ENCODE assay signal across 13 cellular contexts in the genomic region with DNA sequence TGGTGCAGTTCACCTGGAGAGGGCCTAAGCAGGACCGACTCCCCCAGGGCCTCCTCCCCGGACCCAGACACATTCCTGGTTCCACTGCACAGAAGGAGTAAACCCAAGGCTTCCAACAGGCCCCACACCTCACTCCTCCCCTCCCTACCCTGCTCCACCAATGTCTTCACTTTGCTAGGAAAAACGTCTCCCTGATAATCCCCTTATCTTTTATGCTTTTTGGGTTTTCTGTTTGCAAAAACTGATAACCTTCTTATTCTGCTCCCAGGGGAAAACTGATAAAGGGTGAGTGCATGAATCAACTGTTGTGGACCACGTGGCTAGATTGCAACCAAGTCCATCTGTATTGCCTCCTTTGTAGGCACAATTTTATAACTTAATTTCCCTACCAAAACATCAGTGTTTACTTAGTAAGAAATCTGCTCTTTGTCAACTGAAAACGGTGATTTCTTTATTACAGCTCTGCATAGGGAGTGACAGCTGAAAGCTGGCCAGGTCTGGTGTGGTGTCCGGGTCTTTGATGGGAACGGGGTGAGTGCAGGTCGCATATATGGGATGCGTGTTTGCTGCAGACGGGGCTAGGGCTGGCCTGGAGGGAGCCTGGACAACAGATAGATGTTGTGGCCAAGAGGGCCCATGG.
DNase-seq lines count a peak whose midpoint lies in the region; ATAC-seq and TF ChIP-seq lines count a peak whose summit lies in the region.
"Had no signal": no experiment of that assay in that cellular context is flagged by ENCODE, and none has a peak within 500 bp of the region (broad histone marks: within the 10 kb centered on the region; RNA-seq: fewer than 3 reads in every experiment).

No MANE protein-coding gene starts in this region.

- TF ChIP-seq CTCF in HEK293 (tag by site-specific recombination; IDR thresholded peaks at IDR 0.05) (no peak), fibroblast of lung (conservative IDR thresholded peaks at IDR 0.05 in 1 of 2, IDR thresholded peaks at IDR 0.05 in 1 of 2; ENCODE audit: low read depth in 1 of 2, low read length in 2 of 2) (no peak), lower lobe of right lung (IDR thresholded peaks at IDR 0.05) (no peak)

- H3K4me3 ChIP-seq in HEK293 (ENCODE audit: low read depth, low read length) (no peak overlapping the region), SK-N-MC (no peak overlapping the region), fibroblast of lung (replicated peaks in 1 of 4; ENCODE audit: control extremely low read depth in 1 of 4, insufficient read depth in 1 of 4, low read depth in 3 of 4, low read length in 4 of 4) (no peak overlapping the region), rectal smooth muscle tissue (ENCODE audit: low read length) (peak overlapping the region; percentile 23), lower lobe of right lung (no peak overlapping the region)
- H3K4me3 ChIP-seq: tibial nerve had no signal

- no peak overlapping the region for H3K9ac ChIP-seq in SK-N-MC (ENCODE audit: insufficient read length)
- no peak overlapping the region for H3K9ac ChIP-seq in fibroblast of lung (ENCODE audit: insufficient read depth, low read length)
- H3K9ac ChIP-seq in rectal smooth muscle tissue (ENCODE audit: low read length) = no peak overlapping the region

- H3K27ac ChIP-seq in HEK293 (ENCODE audit: extremely low read depth, low read depth, low read length) (peak overlapping the region; percentile 39; the same call in 1 of the 2 replicates), SK-N-MC (peak overlapping the region; percentile 81), fibroblast of lung (ENCODE audit: insufficient read depth, low read length) (peak overlapping the region; percentile 76), rectal smooth muscle tissue (ENCODE audit: low read depth, low read length) (no peak overlapping the region), lower lobe of right lung (no peak overlapping the region)

- DNase-seq in SK-N-MC (ENCODE audit: low read depth, low spot score) (no peak), fibroblast of lung (ENCODE audit: low read depth in 2 of 2) (peak in 1 of 2 donors; percentile 27), NCI-H2196 treated with DMSO at 0.1 percent for 48 hours (lab: John Stamatoyannopoulos, UW; ENCODE audit: unreplicated experiment) (no peak), lower lobe of right lung (no peak), NK-92 (lab: John Stamatoyannopoulos, UW; ENCODE audit: unreplicated experiment) (no peak)
- DNase-seq: activated CD4-positive, alpha-beta T cell treated with anti-CD3 and anti-CD28 coated beads for 1 hour; cortex of kidney; DND-41 had no signal

- CTCF ChIA-PET in HEK293 (lab: Yijun Ruan, JAX) = interaction anchor here (0.7 to 1.3 kb wide), 2 partner anchors 20 to 579 kb away, joined by 3 read pairs; no protein-coding TSS in a partner anchor

- H2AFZ ChIP-seq in fibroblast of lung (ENCODE audit: low read length) = no peak overlapping the region

- peaks cover 30% of the 10 kb centered on the region for H3K4me1 ChIP-seq in HEK293 (ENCODE audit: control insufficient read depth, insufficient read depth, low read length)
- peaks cover 51% of the 10 kb centered on the region for H3K4me1 ChIP-seq in fibroblast of lung (ENCODE audit: control insufficient read depth, extremely low read depth, insufficient read depth, low read length)
- peaks cover 31% of the 10 kb centered on the region for H3K4me1 ChIP-seq in rectal smooth muscle tissue (ENCODE audit: control insufficient read depth, insufficient read depth, low read length)
- H3K4me1 ChIP-seq in lower lobe of right lung = peaks cover 46% of the 10 kb centered on the region

- POLR2A ChIA-PET in HEK293 (lab: Yijun Ruan, JAX) = no interaction called here

- H3K36me3 ChIP-seq in HEK293 (ENCODE audit: control insufficient read depth in 2 of 2, insufficient read depth in 1 of 2, low read length in 2 of 2) = peaks cover 0 to 8% of the 10 kb centered on the region in 2 experiments; a peak in 1 of 3 replicates
- no peaks in the 10 kb centered on the region for H3K36me3 ChIP-seq in SK-N-MC (ENCODE audit: insufficient read depth, low read length)
- H3K36me3 ChIP-seq in fibroblast of lung (ENCODE audit: control insufficient read depth, insufficient read depth, low read length) = no peaks in the 10 kb centered on the region
- H3K36me3 ChIP-seq in rectal smooth muscle tissue (ENCODE audit: control insufficient read depth, insufficient read depth, low read length) = no peaks in the 10 kb centered on the region
- H3K36me3 ChIP-seq in lower lobe of right lung = no peaks in the 10 kb centered on the region
- H3K36me3 ChIP-seq: tibial nerve had no signal

- H3K9me3 ChIP-seq in HEK293 (ENCODE audit: control insufficient read depth, insufficient read depth, low read depth, low read length) = no peaks in the 10 kb centered on the region
- no peaks in the 10 kb centered on the region for H3K9me3 ChIP-seq in SK-N-MC (ENCODE audit: low read depth, low read length)
- no peaks in the 10 kb centered on the region for H3K9me3 ChIP-seq in fibroblast of lung (ENCODE audit: control insufficient read depth, insufficient read depth, low read depth, low read length)
- no peaks in the 10 kb centered on the region for H3K9me3 ChIP-seq in lower lobe of right lung
- H3K9me3 ChIP-seq: tibial nerve had no signal

- no peaks in the 10 kb centered on the region for H4K20me1 ChIP-seq in fibroblast of lung (ENCODE audit: control insufficient read depth, extremely low read depth, insufficient read depth, low read length)

- H3K27me3 ChIP-seq in fibroblast of lung (ENCODE audit: control insufficient read depth, insufficient read depth, low read length) (no peaks in the 10 kb centered on the region), rectal smooth muscle tissue (ENCODE audit: control insufficient read depth, insufficient read depth, low read length) (no peaks in the 10 kb centered on the region), lower lobe of right lung (ENCODE audit: low read depth) (peaks cover 4% of the 10 kb centered on the region)
- H3K27me3 ChIP-seq: tibial nerve had no signal

- intact Hi-C loops in lower lobe of right lung (cut with DNase I) = no loop called here

- H3K4me2 ChIP-seq in fibroblast of lung (ENCODE audit: extremely low read depth, insufficient read depth, low read length) = peak overlapping the region; percentile 76

- ATAC-seq in lower lobe of right lung = no peak
- ATAC-seq in HG03521 (IDR thresholded peaks at IDR 0.05; ENCODE audit: unreplicated experiment) = no peak
- ATAC-seq: HCT116 had no signal

- peaks cover 4% of the 10 kb centered on the region for H3K79me2 ChIP-seq in fibroblast of lung (ENCODE audit: control insufficient read depth, insufficient read depth, low read length)

TF ChIP-seq in HEK293, 187 proteins besides CTCF, POLR2A, EP300 and RAD21:
- 0 out of 2 replicates have a peak, but pooled peaks have one; percentile 19 for TF ChIP-seq TRIM28 (IDR thresholded peaks at IDR 0.05; ENCODE audit: borderline replicate concordance, low read length)
- peak; percentile 69; the same call in 1 of the 2 replicates for TF ChIP-seq TCF7L2 (IDR thresholded peaks at IDR 0.05; ENCODE audit: borderline replicate concordance, low read depth, low read length)
- TF ChIP-seq ZFP3 (tag by site-specific recombination; IDR thresholded peaks at IDR 0.05; ENCODE audit: low read depth) = no peak
- TF ChIP-seq ZXDB (tag by site-specific recombination; IDR thresholded peaks at IDR 0.05) = 0 out of 2 replicates have a peak, but pooled peaks have one; percentile 25
- TF ChIP-seq ZNF785 (tag by site-specific recombination; IDR thresholded peaks at IDR 0.05) = no peak
- TF ChIP-seq ZFP41 (tag by site-specific recombination; IDR thresholded peaks at IDR 0.05; ENCODE audit: borderline replicate concordance) = no peak
- TF ChIP-seq, protein P1, sequence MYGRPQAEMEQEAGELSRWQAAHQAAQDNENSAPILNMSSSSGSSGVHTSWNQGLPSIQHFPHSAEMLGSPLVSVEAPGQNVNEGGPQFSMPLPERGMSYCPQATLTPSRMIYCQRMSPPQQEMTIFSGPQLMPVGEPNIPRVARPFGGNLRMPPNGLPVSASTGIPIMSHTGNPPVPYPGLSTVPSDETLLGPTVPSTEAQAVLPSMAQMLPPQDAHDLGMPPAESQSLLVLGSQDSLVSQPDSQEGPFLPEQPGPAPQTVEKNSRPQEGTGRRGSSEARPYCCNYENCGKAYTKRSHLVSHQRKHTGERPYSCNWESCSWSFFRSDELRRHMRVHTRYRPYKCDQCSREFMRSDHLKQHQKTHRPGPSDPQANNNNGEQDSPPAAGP (tag by site-specific recombination; IDR thresholded peaks at IDR 0.05) = 0 out of 2 replicates have a peak, but pooled peaks have one; percentile 49
- TF ChIP-seq ZNF423 (tag by site-specific recombination; IDR thresholded peaks at IDR 0.05) = 0 out of 2 replicates have a peak, but pooled peaks have one; percentile 29
- no peak for TF ChIP-seq GLI4 (tag by site-specific recombination; IDR thresholded peaks at IDR 0.05)
- peak; percentile 36 for TF ChIP-seq FEZF1 (tag by site-specific recombination; IDR thresholded peaks at IDR 0.05)
TF ChIP-seq in HEK293: peak in this region for 6.

Comparison
In these comparisons a context has a peak if more than half of its experiments do, and no peak if none do; other contexts are left out.
1. H3K27ac ChIP-seq: peak in HEK293 (single experiment), SK-N-MC (single experiment) and fibroblast of lung (single experiment); none in rectal smooth muscle tissue (single experiment) and lower lobe of right lung (single experiment).